In the genomic region with DNA sequence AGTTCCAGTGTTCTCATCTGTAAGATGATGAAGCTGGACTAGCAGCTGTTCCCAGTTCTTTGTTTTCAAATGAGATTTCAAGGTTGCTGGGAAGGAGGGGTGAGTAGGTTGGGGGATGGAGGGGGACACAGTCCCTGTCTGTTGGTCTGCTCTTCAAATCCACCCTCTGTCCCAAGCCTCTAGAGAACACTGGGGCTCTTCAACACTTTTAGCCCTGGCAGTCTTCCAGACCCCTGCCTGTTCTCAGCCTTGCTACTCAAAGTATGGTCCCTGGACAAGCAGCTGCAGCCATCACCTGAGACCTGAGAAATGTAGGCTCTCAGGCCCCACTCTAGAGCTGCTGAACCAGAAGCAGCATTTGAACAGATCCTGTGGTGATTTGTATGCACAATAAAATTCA, we compare ENCODE assay signal across 22 cellular contexts. TPM values are rescaled to one million over a fixed set of nuclear protein-coding genes. Genes with fewer than 3 reads are reported as not detected.
DNase-seq lines count a peak whose midpoint lies in the region; ATAC-seq and TF ChIP-seq lines count a peak whose summit lies in the region.
"Had no signal": no experiment of that assay in that cellular context is flagged by ENCODE, and none has a peak within 500 bp of the region (broad histone marks: within the 10 kb centered on the region; RNA-seq: fewer than 3 reads in every experiment).

No MANE protein-coding gene starts in this region.

- DNase-seq in NCI-H2107 treated with DMSO at 0.1 percent for 48 hours (lab: John Stamatoyannopoulos, UW; ENCODE audit: unreplicated experiment): peak; percentile 51
- DNase-seq in NCI-H2107 (lab: John Stamatoyannopoulos, UW): no peak
- DNase-seq in Karpas-422: peak; percentile 27
- peak; percentile 14 for DNase-seq in NCI-H82 treated with DMSO at 0.1 percent for 48 hours (lab: John Stamatoyannopoulos, UW; ENCODE audit: unreplicated experiment)
- peak in 4 of 5 donors; percentile 11 to 29 (median 25) for DNase-seq in ovary
- no peak for DNase-seq in MG63
- DNase-seq in stimulated activated naive CD8-positive, alpha-beta T cell treated with anti-CD3 and anti-CD28 coated beads, Interleukin-15, Interleukin-2, amounts not matched to agents 100 U/mL and 50 U/mL, for 24 hours: no peak
- no peak for DNase-seq in activated CD4-positive, alpha-beta T cell treated with anti-CD3 and anti-CD28 coated beads for 36 hours
- DNase-seq: activated B cell treated with CpG ODN at 0.5 μM for 24 hours; activated CD4-positive, alpha-beta memory T cell treated with anti-CD3 and anti-CD28 coated beads, Interleukin-2, amount 10 ng/mL, durations not matched to agents 7 days and 5 days; amniotic stem cell; COR-L47; GM23248; mucosa of descending colon; NCI-H2227 treated with DMSO at 0.1 percent for 48 hours; psoas muscle; stimulated activated CD4-positive, alpha-beta T cell treated with anti-CD3 and anti-CD28 coated beads, Interleukin-4, amount 100 ng/mL, for 24 hours; stomach; T-helper 9 cell had no signal

- CTCF ChIA-PET in activated CD4-positive, alpha-beta T cell treated with anti-CD3 and anti-CD28 coated beads for 36 hours (lab: Charles Lee): interaction anchor here (0.7 kb wide), 1 partner anchor 962 kb away, joined by 3 read pairs; no protein-coding TSS in a partner anchor

- H3K36me3 Mint-ChIP-seq in activated CD4-positive, alpha-beta T cell treated with anti-CD3 and anti-CD28 coated beads for 36 hours (ENCODE audit: low read depth): no peaks in the 10 kb centered on the region
- H3K36me3 Mint-ChIP-seq: neural progenitor cell had no signal

- H3K4me1 ChIP-seq in Karpas-422 (ENCODE audit: low read length) (no peaks in the 10 kb centered on the region), ovary (ENCODE audit: insufficient read depth) (peaks cover 1% of the 10 kb centered on the region)
- H3K4me1 ChIP-seq: neural progenitor cell had no signal

- no peaks in the 10 kb centered on the region for H3K9me2 ChIP-seq in Karpas-422 (replicated peaks; ENCODE audit: insufficient read depth, low read length)

- H3K4me1 Mint-ChIP-seq in activated CD4-positive, alpha-beta T cell treated with anti-CD3 and anti-CD28 coated beads for 36 hours: peaks cover 7% of the 10 kb centered on the region
- H3K4me1 Mint-ChIP-seq: activated B cell treated with CpG ODN at 0.5 μM for 24 hours, B cell had no signal

- H3K4me3 ChIP-seq in Karpas-422 (ENCODE audit: low read length) (no peak overlapping the region), ovary (no peak overlapping the region), MG63 (no peak overlapping the region)
- H3K4me3 ChIP-seq: GM23248, mucosa of descending colon, neural progenitor cell, psoas muscle, smooth muscle cell, stomach had no signal

- H3K9me3 ChIP-seq in Karpas-422 (ENCODE audit: low read length) (no peaks in the 10 kb centered on the region), ovary (no peaks in the 10 kb centered on the region), MG63 (no peaks in the 10 kb centered on the region)
- H3K9me3 ChIP-seq: mucosa of descending colon, psoas muscle, stomach had no signal

- TF ChIP-seq EP300 in ovary (IDR thresholded peaks at IDR 0.05): no peak

- no peak overlapping the region for H3K27ac Mint-ChIP-seq in activated CD4-positive, alpha-beta T cell treated with anti-CD3 and anti-CD28 coated beads for 36 hours
- H3K27ac Mint-ChIP-seq: activated B cell treated with CpG ODN at 0.5 μM for 24 hours; activated CD4-positive, alpha-beta memory T cell treated with anti-CD3 and anti-CD28 coated beads, Interleukin-2, amount 10 ng/mL, durations not matched to agents 7 days and 5 days; B cell; neural progenitor cell had no signal

- no peak overlapping the region for H3K4me3 Mint-ChIP-seq in activated CD4-positive, alpha-beta T cell treated with anti-CD3 and anti-CD28 coated beads for 36 hours
- H3K4me3 Mint-ChIP-seq: activated B cell treated with CpG ODN at 0.5 μM for 24 hours; activated CD4-positive, alpha-beta memory T cell treated with anti-CD3 and anti-CD28 coated beads, Interleukin-2, amount 10 ng/mL, durations not matched to agents 7 days and 5 days; B cell; neural progenitor cell had no signal

- no peak overlapping the region for H2AFZ ChIP-seq in Karpas-422 (ENCODE audit: low read length)
- H2AFZ ChIP-seq: GM23248, neural progenitor cell had no signal

- no peaks in the 10 kb centered on the region for H3K79me2 ChIP-seq in Karpas-422 (ENCODE audit: low read length)

- no peaks in the 10 kb centered on the region for H3K27me3 Mint-ChIP-seq in activated CD4-positive, alpha-beta T cell treated with anti-CD3 and anti-CD28 coated beads for 36 hours
- H3K27me3 Mint-ChIP-seq: activated B cell treated with CpG ODN at 0.5 μM for 24 hours; activated CD4-positive, alpha-beta memory T cell treated with anti-CD3 and anti-CD28 coated beads, Interleukin-2, amount 10 ng/mL, durations not matched to agents 7 days and 5 days had no signal

- no peak for TF ChIP-seq POLR2A in ovary (IDR thresholded peaks at IDR 0.05)

- H3K4me2 ChIP-seq in Karpas-422 (ENCODE audit: low read depth, low read length, poor library complexity, severe bottlenecking): no peak overlapping the region
- H3K4me2 ChIP-seq: neural progenitor cell, smooth muscle cell had no signal

- H3K27ac ChIP-seq in Karpas-422 (ENCODE audit: low read length) (no peak overlapping the region), ovary (no peak overlapping the region)
- H3K27ac ChIP-seq: GM23248, neural progenitor cell, psoas muscle, stomach had no signal

- H4K20me1 ChIP-seq in Karpas-422 (ENCODE audit: insufficient read depth, low read depth, low read length): no peaks in the 10 kb centered on the region

- no peak for TF ChIP-seq CTCF in ovary (IDR thresholded peaks at IDR 0.05)

- POLR2A ChIA-PET in activated CD4-positive, alpha-beta T cell treated with anti-CD3 and anti-CD28 coated beads for 36 hours (lab: Charles Lee): no interaction called here

- H3K36me3 ChIP-seq in Karpas-422 (ENCODE audit: insufficient read depth, low read length) (no peaks in the 10 kb centered on the region), ovary (no peaks in the 10 kb centered on the region), MG63 (no peaks in the 10 kb centered on the region)
- H3K36me3 ChIP-seq: neural progenitor cell, stomach had no signal

- ATAC-seq in stimulated activated naive CD8-positive, alpha-beta T cell treated with anti-CD3 and anti-CD28 coated beads, Interleukin-15, Interleukin-2, amounts not matched to agents 100 U/mL and 50 U/mL, for 24 hours: no peak
- ATAC-seq in activated CD4-positive, alpha-beta T cell treated with anti-CD3 and anti-CD28 coated beads for 36 hours: no peak
- ATAC-seq: mucosa of descending colon, psoas muscle had no signal

- H3K27me3 ChIP-seq in Karpas-422 (ENCODE audit: low read length) (no peaks in the 10 kb centered on the region), ovary (peaks cover 4% of the 10 kb centered on the region), MG63 (no peaks in the 10 kb centered on the region)
- H3K27me3 ChIP-seq: neural progenitor cell, stomach had no signal

- no peaks in the 10 kb centered on the region for H3K9me3 Mint-ChIP-seq in activated CD4-positive, alpha-beta T cell treated with anti-CD3 and anti-CD28 coated beads for 36 hours (ENCODE audit: low read depth)
- H3K9me3 Mint-ChIP-seq: activated B cell treated with CpG ODN at 0.5 μM for 24 hours; activated CD4-positive, alpha-beta memory T cell treated with anti-CD3 and anti-CD28 coated beads, Interleukin-2, amount 10 ng/mL, durations not matched to agents 7 days and 5 days; neural progenitor cell had no signal

- H3K9ac ChIP-seq in Karpas-422 (ENCODE audit: low read length): no peak overlapping the region
- H3K9ac ChIP-seq: GM23248, neural progenitor cell had no signal

- intact Hi-C loops in ovary (cut with DNase I): no loop called here
- intact Hi-C loops in activated CD4-positive, alpha-beta T cell treated with anti-CD3 and anti-CD28 coated beads for 36 hours (cut with DNase I, micrococcal nuclease): no loop called here

RNA-seq across cellular contexts. Expression of a gene that starts 41.3 kb away (rescaled TPM):
- 2.5 and 2.6 TPM in 2 replicates for total RNA-seq in Karpas-422 (2014; rRNA removed; shearing (Covaris generic); ENCODE audit: low replicate concordance)
- total RNA-seq in ovary: 10 to 100 TPM in 4 of 7 donors, 1 to 10 TPM in 3; 8.1 to 37.3 (median 10.8) TPM
- polyA plus RNA-seq in ovary: 10 to 100 TPM in 1 of 2 donors, 1 to 10 TPM in 1; 4.9 to 10.7 TPM
- total RNA-seq in MG63 (2014; rRNA removed; shearing (Covaris generic); ENCODE audit: low replicate concordance): 10.1 and 10.5 TPM in 2 replicates
- 1 to 10 TPM; 1.0 to 1.3 TPM for total RNA-seq in activated CD4-positive, alpha-beta T cell treated with anti-CD3 and anti-CD28 coated beads for 36 hours

RNA-seq across cellular contexts. Expression of a gene that starts 41.4 kb away (rescaled TPM):
- 11.1 and 11.4 TPM in 2 replicates for total RNA-seq in Karpas-422 (2014; rRNA removed; shearing (Covaris generic); ENCODE audit: low replicate concordance)
- 10 to 100 TPM in 2 of 7 donors, 1 to 10 TPM in 5; 3.1 to 11.9 (median 8.6) TPM for total RNA-seq in ovary
- polyA plus RNA-seq in ovary: 10 to 100 TPM in 1 of 2 donors, 1 to 10 TPM in 1; 5.2 to 10.5 TPM
- total RNA-seq in MG63 (2014; rRNA removed; shearing (Covaris generic); ENCODE audit: low replicate concordance): 6.6 and 7.2 TPM in 2 replicates
- total RNA-seq in activated CD4-positive, alpha-beta T cell treated with anti-CD3 and anti-CD28 coated beads for 36 hours: 1 to 10 TPM; 8.2 to 9.1 TPM

Comparison
In these comparisons a context has a peak if more than half of its experiments do, and no peak if none do; other contexts are left out.
1. DNase-seq: peak in NCI-H2107 treated with DMSO at 0.1 percent for 48 hours (single experiment), Karpas-422 (single experiment), NCI-H82 treated with DMSO at 0.1 percent for 48 hours (single experiment) and ovary (4 of 5); none in NCI-H2107 (single experiment), MG63 (single experiment), stimulated activated naive CD8-positive, alpha-beta T cell treated with anti-CD3 and anti-CD28 coated beads, Interleukin-15, Interleukin-2, amounts not matched to agents 100 U/mL and 50 U/mL, for 24 hours (single experiment) and activated CD4-positive, alpha-beta T cell treated with anti-CD3 and anti-CD28 coated beads for 36 hours (single experiment).